ENCODE assay signal across 11 cellular contexts in the genomic region with DNA sequence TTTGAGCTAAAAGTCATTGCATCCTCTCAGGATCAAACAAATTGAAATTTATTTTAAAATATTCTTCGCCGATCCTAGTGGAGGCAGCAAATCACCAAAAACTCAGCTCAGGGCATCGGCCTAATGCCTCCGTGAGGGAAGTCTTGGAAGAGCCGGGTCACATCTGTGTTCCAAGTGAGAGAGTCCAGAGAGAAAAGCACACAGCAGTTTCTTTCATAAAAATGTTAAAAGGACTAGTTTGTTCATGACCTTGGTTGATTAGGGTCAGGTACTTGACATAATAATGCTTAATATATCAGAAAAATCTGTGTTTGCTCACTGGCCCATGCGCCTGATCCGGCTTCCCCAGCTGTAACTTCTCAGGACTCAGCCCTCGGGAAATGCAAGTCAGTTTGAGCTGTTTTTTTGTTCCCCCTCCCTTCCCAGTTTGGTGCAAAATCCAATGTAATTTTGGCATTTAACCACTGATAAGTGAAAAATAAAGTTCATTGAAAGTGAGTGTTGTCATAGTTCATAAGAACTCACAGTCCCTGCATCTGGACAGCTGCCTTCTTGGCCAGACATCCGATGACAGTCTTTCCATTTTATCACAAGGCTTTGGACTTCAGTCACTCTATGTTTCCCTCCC.
DNase-seq lines count a peak whose midpoint lies in the region; TF ChIP-seq lines count a peak whose summit lies in the region.
"Had no signal": no experiment of that assay in that cellular context is flagged by ENCODE, and none has a peak within 500 bp of the region (broad histone marks: within the 10 kb centered on the region; RNA-seq: fewer than 3 reads in every experiment).

No MANE protein-coding gene starts in this region.

- H3K18ac ChIP-seq in mesendoderm (ENCODE audit: low read length): no peak overlapping the region

- no peak overlapping the region for H4K8ac ChIP-seq in mesendoderm (ENCODE audit: low read depth, low read length)

- H3K27ac ChIP-seq in esophagus squamous epithelium (peak overlapping the region in 3 of 4 donors; percentile 48 to 54 (median 50)), mesendoderm (ENCODE audit: low read depth, low read length) (no peak overlapping the region), tibial nerve (peak overlapping the region; percentile 26 to 80 (median 64))

- H2BK15ac ChIP-seq in mesendoderm (replicated peaks; ENCODE audit: low read depth): no peak overlapping the region

- H2AK5ac ChIP-seq in mesendoderm (ENCODE audit: low read length): no peak overlapping the region

- no peak for TF ChIP-seq POLR2A in esophagus squamous epithelium (IDR thresholded peaks at IDR 0.05)
- TF ChIP-seq POLR2A in tibial nerve (IDR thresholded peaks at IDR 0.05): no peak

- no peak for TF ChIP-seq CTCF in esophagus squamous epithelium (IDR thresholded peaks at IDR 0.05)
- TF ChIP-seq CTCF in tibial nerve (IDR thresholded peaks at IDR 0.05): peak in 3 of 5 experiments; percentile 24 to 41 (median 38)

- DNase-seq in NCI-H2227 (lab: John Stamatoyannopoulos, UW; ENCODE audit: unreplicated experiment): peak; percentile 6
- DNase-seq in NCI-H2227 treated with DMSO at 0.1 percent for 48 hours (lab: John Stamatoyannopoulos, UW): no peak
- no peak for DNase-seq in esophagus squamous epithelium (lab: John Stamatoyannopoulos, UW)
- peak; percentile 37 for DNase-seq in mesendoderm
- peak; percentile 41 to 68 for DNase-seq in tibial nerve (ENCODE audit: low spot score in 2 of 2)
- DNase-seq in NCI-H2081 treated with DMSO at 0.1 percent for 48 hours (lab: John Stamatoyannopoulos, UW): no peak
- no peak for DNase-seq in GM19240 (ENCODE audit: insufficient read length, low spot score)
- DNase-seq in stimulated activated CD4-positive, alpha-beta T cell treated with anti-CD3 and anti-CD28 coated beads, Interleukin-4, amount 100 ng/mL, for 24 hours: no peak
- DNase-seq: activated T-cell treated with anti-CD3 and anti-CD28 coated beads, Interleukin-2, amount 50 U/mL, for 48 hours; NCI-H2029; stimulated activated CD4-positive, alpha-beta T cell treated with anti-CD3 and anti-CD28 coated beads, Interleukin-4, amount 100 ng/mL, for 1 hour had no signal

- no peak overlapping the region for H3K4ac ChIP-seq in mesendoderm (ENCODE audit: low read depth, low read length)

- no peak overlapping the region for H3K4me2 ChIP-seq in mesendoderm (ENCODE audit: low read length)

- H3K23ac ChIP-seq in mesendoderm (ENCODE audit: low read length): no peak overlapping the region

- no peak overlapping the region for H3K56ac ChIP-seq in mesendoderm (ENCODE audit: low read length)

- peaks cover 0 to 5% (median 0%) of the 10 kb centered on the region in 4 donors for H3K27me3 ChIP-seq in esophagus squamous epithelium
- no peaks in the 10 kb centered on the region for H3K27me3 ChIP-seq in mesendoderm (ENCODE audit: insufficient read depth, low read length, poor library complexity)
- no peaks in the 10 kb centered on the region for H3K27me3 ChIP-seq in tibial nerve

- H3K36me3 ChIP-seq in esophagus squamous epithelium: no peaks in the 10 kb centered on the region
- H3K36me3 ChIP-seq in mesendoderm (ENCODE audit: control insufficient read depth, insufficient read depth, low read length): no peaks in the 10 kb centered on the region
- H3K36me3 ChIP-seq in tibial nerve: no peaks in the 10 kb centered on the region

- peak in 1 of 2 donors; percentile 68 for TF ChIP-seq EP300 in tibial nerve (IDR thresholded peaks at IDR 0.05)

- no peaks in the 10 kb centered on the region for H3K79me2 ChIP-seq in mesendoderm (ENCODE audit: control insufficient read depth, insufficient read depth, low read length)

- no peak overlapping the region for H2BK120ac ChIP-seq in mesendoderm (ENCODE audit: low read depth, low read length)

- H3K9ac ChIP-seq in mesendoderm (ENCODE audit: low read length): no peak overlapping the region

- H3K79me1 ChIP-seq in mesendoderm (ENCODE audit: low read length): no peaks in the 10 kb centered on the region

- no peak overlapping the region for H4K5ac ChIP-seq in mesendoderm (ENCODE audit: low read length)

- WGBS in esophagus squamous epithelium, 2 donors: 62 to 73% methylated on average over 9 of the region's 9 CpGs
- WGBS in mesendoderm (ENCODE audit: extremely low coverage, insufficient coverage, low lambda C conversion rate): no CpG with 5 or more reads among the region's 9 CpGs
- 16 to 21% methylated on average over 9 of the region's 9 CpGs for WGBS in tibial nerve, 2 donors

- intact Hi-C loops in esophagus squamous epithelium (cut with DNase I): no loop called here

- H3K4me3 ChIP-seq in esophagus squamous epithelium (no peak overlapping the region), mesendoderm (ENCODE audit: low read length) (no peak overlapping the region), tibial nerve (no peak overlapping the region)

- H3K4me1 ChIP-seq in esophagus squamous epithelium (peaks cover 0 to 17% (median 15%) of the 10 kb centered on the region in 3 donors), mesendoderm (ENCODE audit: control insufficient read depth, low read depth, low read length) (no peaks in the 10 kb centered on the region), tibial nerve (peaks cover 0 to 49% (median 19%) of the 10 kb centered on the region in 4 donors)

- H3K9me3 ChIP-seq in esophagus squamous epithelium (no peaks in the 10 kb centered on the region), tibial nerve (no peaks in the 10 kb centered on the region)

- H2BK5ac ChIP-seq in mesendoderm (ENCODE audit: low read length): no peak overlapping the region

Comparison
In these comparisons a context has a peak if more than half of its experiments do, and no peak if none do; other contexts are left out.
1. DNase-seq: peak in NCI-H2227 (single experiment), mesendoderm (single experiment) and tibial nerve (2 of 2); none in NCI-H2227 treated with DMSO at 0.1 percent for 48 hours (single experiment), esophagus squamous epithelium (single experiment), NCI-H2081 treated with DMSO at 0.1 percent for 48 hours (single experiment), GM19240 (single experiment) and stimulated activated CD4-positive, alpha-beta T cell treated with anti-CD3 and anti-CD28 coated beads, Interleukin-4, amount 100 ng/mL, for 24 hours (single experiment).
2. CTCF ChIP-seq: peak in tibial nerve (3 of 5); none in esophagus squamous epithelium (0 of 6).